ENCODE assay signal across 8 cellular contexts in genomic region chr21:16588433-16588860, GRCh38.
A peak's percentile ranks its signal among the peaks of the same experiment; 100 is the strongest.
DNase-seq lines count a peak whose midpoint lies in the region; ATAC-seq and TF ChIP-seq lines count a peak whose summit lies in the region.

No MANE protein-coding gene starts in this region.

- H3K27me3 Mint-ChIP-seq in osteocyte (ENCODE audit: unreplicated experiment): no peaks in the 10 kb centered on the region
- no peaks in the 10 kb centered on the region for H3K27me3 Mint-ChIP-seq in T-helper 2 cell treated with Interferon-gamma antibody and Interleukin-4, amounts not matched to agents 5 μg/mL and 100 μg/mL, for 36 hours (ENCODE audit: low read depth)

- DNase-seq in HK-2 (ENCODE audit: unreplicated experiment) (peak; percentile 77), T1000 (lab: John Stamatoyannopoulos, UW) (peak; percentile 5), glomerular visceral epithelial cell (ENCODE audit: extremely low spot score) (peak; percentile 86), osteocyte (ENCODE audit: extremely low spot score, unreplicated experiment) (peak; percentile 89), NCI-H146 (lab: John Stamatoyannopoulos, UW) (no peak), T-helper 9 cell (no peak)
- no peak for DNase-seq in T-helper 2 cell treated with Interferon-gamma antibody and Interleukin-4, amounts not matched to agents 5 μg/mL and 100 μg/mL, for 36 hours (ENCODE audit: low spot score)

- no peak overlapping the region for H3K4me3 Mint-ChIP-seq in osteocyte (ENCODE audit: unreplicated experiment)
- H3K4me3 Mint-ChIP-seq in T-helper 2 cell treated with Interferon-gamma antibody and Interleukin-4, amounts not matched to agents 5 μg/mL and 100 μg/mL, for 36 hours: no peak overlapping the region

- no peak for ATAC-seq in GM18511 (IDR thresholded peaks at IDR 0.05; ENCODE audit: unreplicated experiment)

- peaks cover 6% of the 10 kb centered on the region for H3K36me3 Mint-ChIP-seq in osteocyte (ENCODE audit: unreplicated experiment)
- H3K36me3 Mint-ChIP-seq in T-helper 2 cell treated with Interferon-gamma antibody and Interleukin-4, amounts not matched to agents 5 μg/mL and 100 μg/mL, for 36 hours (ENCODE audit: low read depth): no peaks in the 10 kb centered on the region

- H3K27ac Mint-ChIP-seq in osteocyte (ENCODE audit: unreplicated experiment): no peak overlapping the region
- H3K27ac Mint-ChIP-seq in T-helper 2 cell treated with Interferon-gamma antibody and Interleukin-4, amounts not matched to agents 5 μg/mL and 100 μg/mL, for 36 hours: no peak overlapping the region

- peaks cover 14% of the 10 kb centered on the region for H3K4me1 Mint-ChIP-seq in osteocyte (ENCODE audit: unreplicated experiment)
- H3K4me1 Mint-ChIP-seq in T-helper 2 cell treated with Interferon-gamma antibody and Interleukin-4, amounts not matched to agents 5 μg/mL and 100 μg/mL, for 36 hours (ENCODE audit: low read depth): no peaks in the 10 kb centered on the region

- no peaks in the 10 kb centered on the region for H3K9me3 Mint-ChIP-seq in osteocyte (ENCODE audit: unreplicated experiment)
- H3K9me3 Mint-ChIP-seq in T-helper 2 cell treated with Interferon-gamma antibody and Interleukin-4, amounts not matched to agents 5 μg/mL and 100 μg/mL, for 36 hours: peaks cover 6% of the 10 kb centered on the region

- no peak for TF ChIP-seq CTCF in osteocyte (IDR thresholded peaks at IDR 0.05)

Comparison
In these comparisons a context has a peak if more than half of its experiments do, and no peak if none do; other contexts are left out.
1. DNase-seq: peak in HK-2 (single experiment), T1000 (single experiment), glomerular visceral epithelial cell (single experiment) and osteocyte (single experiment); none in NCI-H146 (single experiment), T-helper 2 cell treated with Interferon-gamma antibody and Interleukin-4, amounts not matched to agents 5 μg/mL and 100 μg/mL, for 36 hours (single experiment) and T-helper 9 cell (single experiment).